ENCODE assay signal across 8 cellular contexts in the genomic region with DNA sequence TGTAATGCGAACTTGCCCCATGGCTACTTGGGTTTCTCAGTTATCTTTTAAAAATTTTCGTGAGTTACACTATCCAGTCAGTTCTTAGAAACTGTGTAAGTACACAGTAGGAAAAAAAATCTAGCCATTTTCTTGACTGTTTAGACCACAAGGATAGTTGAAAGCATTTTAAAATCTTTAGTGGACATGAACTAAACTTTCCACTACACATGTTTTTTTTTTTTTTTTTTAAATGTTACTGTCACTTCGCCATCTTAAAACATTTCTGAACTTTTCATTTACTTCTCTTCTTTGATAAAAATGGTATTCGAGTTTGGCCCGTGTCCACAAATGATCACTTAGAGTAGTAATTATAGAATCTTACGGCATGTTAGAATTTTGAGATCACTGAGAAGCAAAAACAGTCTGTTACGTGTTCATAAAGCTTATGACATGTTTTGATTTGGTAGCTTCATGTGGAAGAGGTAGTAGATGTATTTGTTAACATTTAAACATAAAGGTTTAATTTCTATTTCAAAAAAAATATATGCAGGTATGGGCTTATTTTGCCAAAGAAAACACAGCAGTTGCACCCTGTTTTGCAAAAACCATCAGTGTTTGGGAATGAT. TPM values are rescaled to one million over a fixed set of nuclear protein-coding genes. Genes with fewer than 3 reads are reported as not detected.
DNase-seq lines count a peak whose midpoint lies in the region; TF ChIP-seq lines count a peak whose summit lies in the region.

No MANE protein-coding gene starts in this region.

- no peaks in the 10 kb centered on the region for H3K27me3 ChIP-seq in HUES6 (ENCODE audit: control insufficient read depth, insufficient read depth, low read length)
- H3K27me3 ChIP-seq in mucosa of rectum (ENCODE audit: control insufficient read depth in 2 of 2, insufficient read depth in 2 of 2, low read length in 2 of 2): no peaks in the 10 kb centered on the region

- H3K9ac ChIP-seq in HUES6 (ENCODE audit: low read length): peak overlapping the region; percentile 98
- peak overlapping the region; percentile 91 to 97 for H3K9ac ChIP-seq in mucosa of rectum (ENCODE audit: low read depth in 1 of 2, low read length in 2 of 2)

- H3K9me3 ChIP-seq in HUES6 (ENCODE audit: control insufficient read depth, insufficient read depth, low read depth, low read length) (no peaks in the 10 kb centered on the region), mucosa of rectum (ENCODE audit: control insufficient read depth in 2 of 2, low read length in 2 of 2) (no peaks in the 10 kb centered on the region)

- peak overlapping the region; percentile 69 for H3K4me3 ChIP-seq in AG04449 (ENCODE audit: low read depth, low read length)
- peak overlapping the region; percentile 87 for H3K4me3 ChIP-seq in HUES6 (ENCODE audit: low read depth, low read length)
- peak overlapping the region; percentile 62 to 66 for H3K4me3 ChIP-seq in cardiac fibroblast (replicated peaks in 1 of 2; ENCODE audit: low read depth in 2 of 2, low read length in 2 of 2)
- peak overlapping the region; percentile 93 to 98 for H3K4me3 ChIP-seq in mucosa of rectum (ENCODE audit: low read length in 2 of 2)

- 0 out of 2 replicates have a peak, but pooled peaks cover 3% of the 10 kb centered on the region for H3K4me1 ChIP-seq in HUES6 (ENCODE audit: control insufficient read depth, insufficient read depth, low read length)
- peaks cover 9 to 12% of the 10 kb centered on the region in 2 donors for H3K4me1 ChIP-seq in mucosa of rectum (ENCODE audit: control insufficient read depth in 2 of 2, insufficient read depth in 2 of 2, low read length in 2 of 2)

- DNase-seq in AG04449 (ENCODE audit: low read depth, low spot score): no peak
- DNase-seq in cardiac fibroblast (ENCODE audit: low read depth in 2 of 2): peak; percentile 24 to 41
- DNase-seq in KG1 (lab: John Stamatoyannopoulos, UW): no peak
- DNase-seq in HCEC 1CT: no peak
- no peak for DNase-seq in A172 (ENCODE audit: low spot score)
- DNase-seq in NCI-H2196 treated with DMSO at 0.1 percent for 48 hours (lab: John Stamatoyannopoulos, UW; ENCODE audit: unreplicated experiment): no peak

- H3K27ac ChIP-seq in HUES6 (ENCODE audit: low read depth, low read length): peak overlapping the region; percentile 97
- H3K27ac ChIP-seq in mucosa of rectum (ENCODE audit: low read depth in 2 of 2, low read length in 2 of 2): peak overlapping the region; percentile 93

- no peak for TF ChIP-seq CTCF in AG04449 (IDR thresholded peaks at IDR 0.05; ENCODE audit: insufficient read depth, low read length, missing control alignments)
- TF ChIP-seq CTCF in cardiac fibroblast (IDR thresholded peaks at IDR 0.05; ENCODE audit: low read depth, low read length): no peak

- POLR2A ChIA-PET in AG04449 (lab: Yijun Ruan, JAX): interaction anchor here (1.4 kb wide), 1 partner anchor 13 kb away, joined by 3 read pairs; no protein-coding TSS in a partner anchor

- CTCF ChIA-PET in AG04449 (lab: Yijun Ruan, JAX): interaction anchor here (0.9 to 2.9 kb wide), 7 partner anchors 8 to 167 kb away, joined by 3 to 17 read pairs (median 5); no protein-coding TSS in a partner anchor

- peaks cover 13% of the 10 kb centered on the region for H3K36me3 ChIP-seq in HUES6 (ENCODE audit: control insufficient read depth, insufficient read depth, low read length)
- peaks cover 0 to 11% of the 10 kb centered on the region in 2 donors for H3K36me3 ChIP-seq in mucosa of rectum (ENCODE audit: control insufficient read depth in 2 of 2, insufficient read depth in 2 of 2, low read length in 2 of 2)

RNA-seq across cellular contexts. Expression of a gene that starts 1.0 kb away (rescaled TPM):
- 13.6 and 16.6 TPM in 2 replicates for total RNA-seq in A172 (2014; rRNA removed; shearing (Covaris generic))

Comparison
In these comparisons a context has a peak if more than half of its experiments do, and no peak if none do; other contexts are left out.
1. DNase-seq: peak in cardiac fibroblast (2 of 2); none in AG04449 (single experiment), KG1 (single experiment), HCEC 1CT (single experiment), A172 (single experiment) and NCI-H2196 treated with DMSO at 0.1 percent for 48 hours (single experiment).
2. Peak in every context shown above with its lines, with median percentiles within 50 percentile points of each other: H3K4me3 ChIP-seq.